ENCODE assay signal across 22 cellular contexts in the genomic region with DNA sequence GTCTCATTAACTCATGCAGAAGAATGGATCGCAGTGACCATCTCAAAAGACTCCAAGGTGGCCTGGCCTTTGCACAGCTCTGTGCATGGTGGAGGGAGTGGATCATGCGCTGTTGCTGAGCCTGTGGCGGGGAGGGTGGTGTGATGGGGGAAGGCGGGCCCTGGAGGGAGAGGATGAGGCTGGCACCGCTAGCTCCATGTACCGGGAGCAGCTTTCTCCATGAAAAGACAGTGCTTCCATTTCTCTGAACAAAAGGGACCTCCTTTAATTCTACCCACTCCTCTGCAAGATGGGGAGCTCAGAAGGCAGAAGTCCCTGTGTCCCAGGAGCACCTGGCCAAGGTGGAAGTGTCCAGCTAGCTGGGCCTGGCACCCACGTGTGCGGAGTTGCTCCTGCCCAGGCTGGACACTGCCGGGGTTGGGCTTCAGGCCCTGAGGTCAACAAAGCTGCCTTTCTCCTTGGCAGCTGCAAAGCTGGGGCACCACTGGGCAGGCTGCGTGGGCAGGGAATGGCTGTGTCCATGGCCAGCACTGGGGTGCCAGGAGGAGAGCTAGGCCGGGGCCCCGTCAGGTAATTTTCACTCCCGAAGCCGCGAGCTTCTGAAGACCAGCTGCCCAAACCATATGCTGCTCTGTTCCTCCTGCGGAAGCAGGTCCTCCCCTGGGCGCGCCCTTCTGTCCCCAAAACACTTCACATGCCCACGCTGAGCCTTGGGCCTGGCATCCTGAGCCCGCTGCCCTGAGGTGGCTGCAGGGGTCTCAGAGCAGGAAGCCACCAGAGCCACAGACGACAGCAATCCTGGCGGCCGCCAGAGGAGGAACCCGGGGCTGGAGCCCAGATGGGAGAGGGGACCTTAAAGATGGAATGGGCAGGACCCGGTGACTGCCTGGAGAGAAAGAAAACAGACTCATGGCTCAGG. TPM values are rescaled to one million over a fixed set of nuclear protein-coding genes. Genes with fewer than 3 reads are reported as not detected.
A peak's percentile ranks its signal among the peaks of the same experiment; 100 is the strongest.
DNase-seq lines count a peak whose midpoint lies in the region; ATAC-seq and TF ChIP-seq lines count a peak whose summit lies in the region.
"Had no signal": no experiment of that assay in that cellular context is flagged by ENCODE, and none has a peak within 500 bp of the region (broad histone marks: within the 10 kb centered on the region; RNA-seq: fewer than 3 reads in every experiment).

No MANE protein-coding gene starts in this region.

- no peak for TF ChIP-seq CTCF in Panc1 (IDR thresholded peaks at IDR 0.05)

- no peak overlapping the region for H3K4me3 ChIP-seq in Panc1 (ENCODE audit: low read depth in 2 of 2, low read length in 2 of 2)
- H3K4me3 ChIP-seq: heart right ventricle, lung, PC-9, SJCRH30, thyroid gland had no signal

- CTCF ChIA-PET in Panc1 (lab: Charles Lee): interaction anchor here (0.5 kb wide), 1 partner anchor 315 kb away, joined by 3 read pairs; no protein-coding TSS in a partner anchor

- intact Hi-C loops in Panc1 (cut with micrococcal nuclease; ENCODE audit: unreplicated experiment): no loop called here

- H3K36me3 ChIP-seq in Panc1 (ENCODE audit: control insufficient read depth, insufficient read depth, low read length): no peaks in the 10 kb centered on the region
- H3K36me3 ChIP-seq: thyroid gland had no signal

- no peaks in the 10 kb centered on the region for H3K27me3 ChIP-seq in Panc1 (ENCODE audit: control insufficient read depth, insufficient read depth, low read length)
- H3K27me3 ChIP-seq: SJCRH30, thyroid gland had no signal

- in situ Hi-C loops in Panc1 (cut with HindIII; ENCODE audit: low pct_unique_long_range_greater_than_20kb, low sequenced_read_pairs): no loop called here

- no TSS peak for BruUV-seq in Panc1 (replicated peaks; lab: Mats Ljungman, UMichigan)

- POLR2A ChIA-PET in Panc1 (lab: Charles Lee): no interaction called here

- peaks cover 2% of the 10 kb centered on the region; the same call in 1 of the 2 replicates for H3K4me1 ChIP-seq in Panc1 (ENCODE audit: control insufficient read depth, insufficient read depth, low read length)
- H3K4me1 ChIP-seq: heart right ventricle, SJCRH30 had no signal

- no peaks in the 10 kb centered on the region for H3K9me3 ChIP-seq in Panc1 (ENCODE audit: control insufficient read depth, insufficient read depth, low read depth, low read length)
- H3K9me3 ChIP-seq: heart right ventricle, SJCRH30, thyroid gland had no signal

- H3K27ac ChIP-seq in Panc1 (ENCODE audit: low read length) (no peak overlapping the region), substantia nigra (ENCODE audit: low read depth, low read length, poor library complexity, severe bottlenecking) (peak overlapping the region; percentile 100)
- H3K27ac ChIP-seq: heart right ventricle, PC-9, SJCRH30, thyroid gland had no signal

- no peak for DNase-seq in Panc1 (ENCODE audit: low read depth, low spot score)
- DNase-seq in cerebellum (ENCODE audit: low spot score): peak; percentile 82
- DNase-seq in midbrain (lab: John Stamatoyannopoulos, UW): peak; percentile 96
- DNase-seq in substantia nigra (lab: John Stamatoyannopoulos, UW): peak; percentile 44 to 96 (median 86)
- no peak for DNase-seq in COR-L47 (lab: John Stamatoyannopoulos, UW)
- no peak for DNase-seq in central memory CD4-positive, alpha-beta T cell
- no peak for DNase-seq in AG20443 (ENCODE audit: low spot score)
- DNase-seq: activated CD4-positive, alpha-beta T cell treated with anti-CD3 and anti-CD28 coated beads, Interleukin-2, amount 10 ng/mL, durations not matched to agents 7 days and 5 days; activated CD8-positive, alpha-beta memory T cell treated with anti-CD3 and anti-CD28 coated beads, Interleukin-2, amount 50 U/mL, for 48 hours; activated gamma-delta T cell treated with Interleukin-2 at 50 U/mL for 16 hours; AML-193; amniotic stem cell; heart right ventricle; islet precursor cell; Karpas-422; NCI-H187 treated with DMSO at 0.1 percent for 48 hours; NCI-H2227 treated with DMSO at 0.1 percent for 48 hours; PC-9; SJCRH30; thyroid gland had no signal

- ATAC-seq in Panc1: peak; percentile 19; the same call in 1 of the 2 replicates
- ATAC-seq: HCT116 had no signal

RNA-seq across cellular contexts. Expression of gene MAP6D1, which starts 6.4 kb away (rescaled TPM):
- total RNA-seq in Panc1 (2021; ENCODE audit: unreplicated experiment) (7.9 TPM), cerebellum (5.3 TPM)
- polyA plus RNA-seq in Panc1 (2012; ENCODE audit: insufficient read length): 6.1 TPM

Comparison
In these comparisons a context has a peak if more than half of its experiments do, and no peak if none do; other contexts are left out.
1. DNase-seq: peak in cerebellum (single experiment), midbrain (single experiment) and substantia nigra (49 of 49); none in Panc1 (single experiment), COR-L47 (single experiment), central memory CD4-positive, alpha-beta T cell (single experiment) and AG20443 (single experiment).